Comparison of ENCODE assay signal across 1 cellular context in the genomic region with DNA sequence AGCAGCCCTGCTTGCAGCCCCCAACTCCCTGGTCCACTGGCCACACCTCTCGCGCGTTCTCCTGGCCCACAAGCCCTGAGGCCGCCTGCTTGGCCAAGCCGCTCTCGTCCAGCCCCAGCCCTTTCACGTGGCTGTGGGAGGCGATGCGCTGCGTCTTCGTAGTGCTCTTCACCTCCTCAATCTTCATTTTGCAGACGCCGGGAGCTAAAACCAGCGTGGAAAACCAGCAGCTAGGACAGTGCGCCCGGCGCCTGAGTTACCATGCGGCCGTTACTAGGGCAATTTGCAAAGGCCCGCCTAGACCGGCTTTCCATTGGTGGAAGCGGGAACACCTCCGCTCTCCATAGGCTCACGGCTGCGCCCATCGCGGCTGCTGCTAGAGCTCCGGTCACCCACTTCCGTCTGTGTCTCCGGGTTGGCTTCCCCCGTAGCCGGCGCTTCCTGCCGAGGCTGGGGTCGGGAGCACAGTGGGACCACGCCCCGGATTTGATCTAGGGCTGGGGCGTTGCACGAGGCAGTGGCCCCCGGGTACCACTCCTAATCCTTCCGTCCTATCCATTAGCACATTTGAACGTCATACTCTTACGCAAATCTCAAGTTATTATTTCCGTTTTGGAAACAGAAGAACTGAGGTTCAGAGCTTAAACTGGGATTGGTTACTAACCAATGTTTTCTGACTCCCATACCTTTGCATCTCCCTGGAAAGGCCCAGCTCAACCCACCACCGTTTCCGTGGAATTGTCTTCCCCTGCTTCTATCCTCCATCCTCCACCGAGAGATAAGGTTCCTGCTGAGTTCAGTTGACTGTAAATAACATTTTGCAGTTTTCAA.
A peak's percentile ranks its signal among the peaks of the same experiment; 100 is the strongest.
TF ChIP-seq lines count a peak whose summit lies in the region.

A gene (minus strand): TSS at position 275 of the 831 bp plus-strand sequence. CDS start 88 bp downstream, at position 187.

TF ChIP-seq in HepG2, 621 proteins besides CTCF, POLR2A, EP300 and RAD21 (continued from another document and continues in another):
- TF ChIP-seq, protein P1, sequence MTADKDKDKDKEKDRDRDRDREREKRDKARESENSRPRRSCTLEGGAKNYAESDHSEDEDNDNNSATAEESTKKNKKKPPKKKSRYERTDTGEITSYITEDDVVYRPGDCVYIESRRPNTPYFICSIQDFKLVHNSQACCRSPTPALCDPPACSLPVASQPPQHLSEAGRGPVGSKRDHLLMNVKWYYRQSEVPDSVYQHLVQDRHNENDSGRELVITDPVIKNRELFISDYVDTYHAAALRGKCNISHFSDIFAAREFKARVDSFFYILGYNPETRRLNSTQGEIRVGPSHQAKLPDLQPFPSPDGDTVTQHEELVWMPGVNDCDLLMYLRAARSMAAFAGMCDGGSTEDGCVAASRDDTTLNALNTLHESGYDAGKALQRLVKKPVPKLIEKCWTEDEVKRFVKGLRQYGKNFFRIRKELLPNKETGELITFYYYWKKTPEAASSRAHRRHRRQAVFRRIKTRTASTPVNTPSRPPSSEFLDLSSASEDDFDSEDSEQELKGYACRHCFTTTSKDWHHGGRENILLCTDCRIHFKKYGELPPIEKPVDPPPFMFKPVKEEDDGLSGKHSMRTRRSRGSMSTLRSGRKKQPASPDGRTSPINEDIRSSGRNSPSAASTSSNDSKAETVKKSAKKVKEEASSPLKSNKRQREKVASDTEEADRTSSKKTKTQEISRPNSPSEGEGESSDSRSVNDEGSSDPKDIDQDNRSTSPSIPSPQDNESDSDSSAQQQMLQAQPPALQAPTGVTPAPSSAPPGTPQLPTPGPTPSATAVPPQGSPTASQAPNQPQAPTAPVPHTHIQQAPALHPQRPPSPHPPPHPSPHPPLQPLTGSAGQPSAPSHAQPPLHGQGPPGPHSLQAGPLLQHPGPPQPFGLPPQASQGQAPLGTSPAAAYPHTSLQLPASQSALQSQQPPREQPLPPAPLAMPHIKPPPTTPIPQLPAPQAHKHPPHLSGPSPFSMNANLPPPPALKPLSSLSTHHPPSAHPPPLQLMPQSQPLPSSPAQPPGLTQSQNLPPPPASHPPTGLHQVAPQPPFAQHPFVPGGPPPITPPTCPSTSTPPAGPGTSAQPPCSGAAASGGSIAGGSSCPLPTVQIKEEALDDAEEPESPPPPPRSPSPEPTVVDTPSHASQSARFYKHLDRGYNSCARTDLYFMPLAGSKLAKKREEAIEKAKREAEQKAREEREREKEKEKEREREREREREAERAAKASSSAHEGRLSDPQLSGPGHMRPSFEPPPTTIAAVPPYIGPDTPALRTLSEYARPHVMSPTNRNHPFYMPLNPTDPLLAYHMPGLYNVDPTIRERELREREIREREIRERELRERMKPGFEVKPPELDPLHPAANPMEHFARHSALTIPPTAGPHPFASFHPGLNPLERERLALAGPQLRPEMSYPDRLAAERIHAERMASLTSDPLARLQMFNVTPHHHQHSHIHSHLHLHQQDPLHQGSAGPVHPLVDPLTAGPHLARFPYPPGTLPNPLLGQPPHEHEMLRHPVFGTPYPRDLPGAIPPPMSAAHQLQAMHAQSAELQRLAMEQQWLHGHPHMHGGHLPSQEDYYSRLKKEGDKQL (CRISPR knock-in tag; IDR thresholded peaks at IDR 0.05; ENCODE audit: low read depth), result no peak
- TF ChIP-seq RBM39 (IDR thresholded peaks at IDR 0.05; ENCODE audit: low read depth, low read length, poor library complexity, severe bottlenecking), result peak; percentile 80
- TF ChIP-seq WIZ (CRISPR knock-in tag; IDR thresholded peaks at IDR 0.05), result no peak; the same call in 1 of the 2 replicates
- TF ChIP-seq, protein P2, sequence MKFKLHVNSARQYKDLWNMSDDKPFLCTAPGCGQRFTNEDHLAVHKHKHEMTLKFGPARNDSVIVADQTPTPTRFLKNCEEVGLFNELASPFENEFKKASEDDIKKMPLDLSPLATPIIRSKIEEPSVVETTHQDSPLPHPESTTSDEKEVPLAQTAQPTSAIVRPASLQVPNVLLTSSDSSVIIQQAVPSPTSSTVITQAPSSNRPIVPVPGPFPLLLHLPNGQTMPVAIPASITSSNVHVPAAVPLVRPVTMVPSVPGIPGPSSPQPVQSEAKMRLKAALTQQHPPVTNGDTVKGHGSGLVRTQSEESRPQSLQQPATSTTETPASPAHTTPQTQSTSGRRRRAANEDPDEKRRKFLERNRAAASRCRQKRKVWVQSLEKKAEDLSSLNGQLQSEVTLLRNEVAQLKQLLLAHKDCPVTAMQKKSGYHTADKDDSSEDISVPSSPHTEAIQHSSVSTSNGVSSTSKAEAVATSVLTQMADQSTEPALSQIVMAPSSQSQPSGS (CRISPR knock-in tag; IDR thresholded peaks at IDR 0.05), result peak; percentile 83
- TF ChIP-seq, protein P3, sequence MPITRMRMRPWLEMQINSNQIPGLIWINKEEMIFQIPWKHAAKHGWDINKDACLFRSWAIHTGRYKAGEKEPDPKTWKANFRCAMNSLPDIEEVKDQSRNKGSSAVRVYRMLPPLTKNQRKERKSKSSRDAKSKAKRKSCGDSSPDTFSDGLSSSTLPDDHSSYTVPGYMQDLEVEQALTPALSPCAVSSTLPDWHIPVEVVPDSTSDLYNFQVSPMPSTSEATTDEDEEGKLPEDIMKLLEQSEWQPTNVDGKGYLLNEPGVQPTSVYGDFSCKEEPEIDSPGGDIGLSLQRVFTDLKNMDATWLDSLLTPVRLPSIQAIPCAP (CRISPR knock-in tag; IDR thresholded peaks at IDR 0.05; ENCODE audit: low read depth), result 0 out of 2 replicates have a peak, but pooled peaks have one; percentile 42
- peak; percentile 95 for TF ChIP-seq YEATS4 (CRISPR knock-in tag; IDR thresholded peaks at IDR 0.05; ENCODE audit: borderline replicate concordance)
- peak; percentile 82; the same call in 1 of the 2 replicates for TF ChIP-seq KDM4B (CRISPR knock-in tag; IDR thresholded peaks at IDR 0.05)
- 0 out of 2 replicates have a peak, but pooled peaks have one; percentile 53 for TF ChIP-seq ZC3H13 (CRISPR knock-in tag; IDR thresholded peaks at IDR 0.05)
- no peak for TF ChIP-seq ZNF816 (CRISPR knock-in tag; IDR thresholded peaks at IDR 0.05; ENCODE audit: borderline replicate concordance)
- TF ChIP-seq HMGA1 (CRISPR knock-in tag; conservative IDR thresholded peaks at IDR 0.05), result no peak
- TF ChIP-seq, protein P4, sequence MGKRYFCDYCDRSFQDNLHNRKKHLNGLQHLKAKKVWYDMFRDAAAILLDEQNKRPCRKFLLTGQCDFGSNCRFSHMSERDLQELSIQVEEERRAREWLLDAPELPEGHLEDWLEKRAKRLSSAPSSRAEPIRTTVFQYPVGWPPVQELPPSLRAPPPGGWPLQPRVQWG (CRISPR knock-in tag; IDR thresholded peaks at IDR 0.05; ENCODE audit: borderline replicate concordance, low read depth), result no peak
- TF ChIP-seq, protein P5, sequence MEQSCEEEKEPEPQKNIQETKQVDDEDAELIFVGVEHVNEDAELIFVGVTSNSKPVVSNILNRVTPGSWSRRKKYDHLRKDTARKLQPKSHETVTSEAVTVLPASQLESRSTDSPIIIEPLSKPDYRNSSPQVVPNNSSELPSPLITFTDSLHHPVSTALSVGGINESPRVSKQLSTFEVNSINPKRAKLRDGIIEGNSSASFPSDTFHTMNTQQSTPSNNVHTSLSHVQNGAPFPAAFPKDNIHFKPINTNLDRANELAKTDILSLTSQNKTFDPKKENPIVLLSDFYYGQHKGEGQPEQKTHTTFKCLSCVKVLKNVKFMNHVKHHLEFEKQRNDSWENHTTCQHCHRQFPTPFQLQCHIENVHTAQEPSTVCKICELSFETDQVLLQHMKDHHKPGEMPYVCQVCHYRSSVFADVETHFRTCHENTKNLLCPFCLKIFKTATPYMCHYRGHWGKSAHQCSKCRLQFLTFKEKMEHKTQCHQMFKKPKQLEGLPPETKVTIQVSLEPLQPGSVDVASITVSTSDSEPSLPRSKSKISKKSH (CRISPR knock-in tag; IDR thresholded peaks at IDR 0.05; ENCODE audit: borderline replicate concordance), result peak; percentile 74; the same call in 1 of the 2 replicates
- no peak for TF ChIP-seq GTF2F1 (IDR thresholded peaks at IDR 0.05; ENCODE audit: low read length)
- TF ChIP-seq IKZF4 (CRISPR knock-in tag; IDR thresholded peaks at IDR 0.05; ENCODE audit: borderline replicate concordance, low read depth, not compliant biosample characterization), result peak; percentile 46
- no peak for TF ChIP-seq ZNF138 (CRISPR knock-in tag; IDR thresholded peaks at IDR 0.05; ENCODE audit: low read depth)
- no peak for TF ChIP-seq HOXA9 (CRISPR knock-in tag; IDR thresholded peaks at IDR 0.05; ENCODE audit: borderline replicate concordance)
- peak; percentile 67; the same call in 1 of the 2 replicates for TF ChIP-seq ZNF224 (CRISPR knock-in tag; IDR thresholded peaks at IDR 0.05)
- no peak for TF ChIP-seq ZNF572 (CRISPR knock-in tag; IDR thresholded peaks at IDR 0.05)
- TF ChIP-seq, protein P6, sequence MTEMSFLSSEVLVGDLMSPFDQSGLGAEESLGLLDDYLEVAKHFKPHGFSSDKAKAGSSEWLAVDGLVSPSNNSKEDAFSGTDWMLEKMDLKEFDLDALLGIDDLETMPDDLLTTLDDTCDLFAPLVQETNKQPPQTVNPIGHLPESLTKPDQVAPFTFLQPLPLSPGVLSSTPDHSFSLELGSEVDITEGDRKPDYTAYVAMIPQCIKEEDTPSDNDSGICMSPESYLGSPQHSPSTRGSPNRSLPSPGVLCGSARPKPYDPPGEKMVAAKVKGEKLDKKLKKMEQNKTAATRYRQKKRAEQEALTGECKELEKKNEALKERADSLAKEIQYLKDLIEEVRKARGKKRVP (CRISPR knock-in tag; IDR thresholded peaks at IDR 0.05), result no peak; a peak in 1 of 4 replicates
- no peak for TF ChIP-seq ZBTB8A (CRISPR knock-in tag; IDR thresholded peaks at IDR 0.05; ENCODE audit: borderline replicate concordance, low read depth)
- peak; percentile 86 for TF ChIP-seq RBFOX2 (IDR thresholded peaks at IDR 0.05; ENCODE audit: low read depth, low read length)
- TF ChIP-seq, protein P7, sequence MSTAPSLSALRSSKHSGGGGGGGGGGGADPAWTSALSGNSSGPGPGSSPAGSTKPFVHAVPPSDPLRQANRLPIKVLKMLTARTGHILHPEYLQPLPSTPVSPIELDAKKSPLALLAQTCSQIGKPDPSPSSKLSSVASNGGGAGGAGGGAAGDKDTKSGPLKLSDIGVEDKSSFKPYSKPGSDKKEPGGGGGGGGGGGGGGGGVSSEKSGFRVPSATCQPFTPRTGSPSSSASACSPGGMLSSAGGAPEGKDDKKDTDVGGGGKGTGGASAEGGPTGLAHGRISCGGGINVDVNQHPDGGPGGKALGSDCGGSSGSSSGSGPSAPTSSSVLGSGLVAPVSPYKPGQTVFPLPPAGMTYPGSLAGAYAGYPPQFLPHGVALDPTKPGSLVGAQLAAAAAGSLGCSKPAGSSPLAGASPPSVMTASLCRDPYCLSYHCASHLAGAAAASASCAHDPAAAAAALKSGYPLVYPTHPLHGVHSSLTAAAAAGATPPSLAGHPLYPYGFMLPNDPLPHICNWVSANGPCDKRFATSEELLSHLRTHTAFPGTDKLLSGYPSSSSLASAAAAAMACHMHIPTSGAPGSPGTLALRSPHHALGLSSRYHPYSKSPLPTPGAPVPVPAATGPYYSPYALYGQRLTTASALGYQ (CRISPR knock-in tag; IDR thresholded peaks at IDR 0.05), result no peak
- no peak for TF ChIP-seq TBX3 (IDR thresholded peaks at IDR 0.05; ENCODE audit: borderline replicate concordance)
- no peak for TF ChIP-seq ZNF557 (CRISPR knock-in tag; IDR thresholded peaks at IDR 0.05)
- TF ChIP-seq ATF7-NPFF (CRISPR knock-in tag; IDR thresholded peaks at IDR 0.05; ENCODE audit: low read depth), result no peak
- no peak for TF ChIP-seq ELF4 (CRISPR knock-in tag; IDR thresholded peaks at IDR 0.05; ENCODE audit: borderline replicate concordance)
- no peak for TF ChIP-seq ZNF33A (CRISPR knock-in tag; IDR thresholded peaks at IDR 0.05; ENCODE audit: borderline replicate concordance)
- TF ChIP-seq SRSF4 (IDR thresholded peaks at IDR 0.05; ENCODE audit: low read depth, low read length, poor library complexity, severe bottlenecking), result no peak
- TF ChIP-seq, protein P8, sequence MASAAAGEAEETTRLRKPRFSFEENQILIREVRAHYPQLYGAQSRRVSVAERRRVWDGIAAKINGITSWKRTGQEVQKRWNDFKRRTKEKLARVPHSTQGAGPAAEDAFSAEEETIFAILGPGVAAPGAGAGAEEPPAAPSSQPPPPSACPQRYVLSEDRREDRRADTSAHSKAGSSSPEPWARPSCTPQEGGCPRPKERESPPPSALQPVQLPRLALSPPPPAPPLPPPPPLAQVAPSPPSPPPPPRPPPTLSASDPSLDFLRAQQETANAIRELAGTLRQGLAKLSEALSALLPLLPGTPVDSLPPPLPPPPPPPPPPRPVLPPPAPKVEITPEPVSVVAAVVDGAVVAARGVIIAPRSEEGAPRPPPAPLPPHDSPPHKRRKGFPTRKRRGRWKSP (CRISPR knock-in tag; IDR thresholded peaks at IDR 0.05), result peak; percentile 62
- TF ChIP-seq TOPORS (CRISPR knock-in tag; IDR thresholded peaks at IDR 0.05), result no peak; the same call in 1 of the 2 replicates
- TF ChIP-seq KDM6A (CRISPR knock-in tag; IDR thresholded peaks at IDR 0.05; ENCODE audit: low read depth), result no peak
- peak; percentile 63 for TF ChIP-seq SIN3B (IDR thresholded peaks at IDR 0.05; ENCODE audit: low read length)
- TF ChIP-seq, protein P9, sequence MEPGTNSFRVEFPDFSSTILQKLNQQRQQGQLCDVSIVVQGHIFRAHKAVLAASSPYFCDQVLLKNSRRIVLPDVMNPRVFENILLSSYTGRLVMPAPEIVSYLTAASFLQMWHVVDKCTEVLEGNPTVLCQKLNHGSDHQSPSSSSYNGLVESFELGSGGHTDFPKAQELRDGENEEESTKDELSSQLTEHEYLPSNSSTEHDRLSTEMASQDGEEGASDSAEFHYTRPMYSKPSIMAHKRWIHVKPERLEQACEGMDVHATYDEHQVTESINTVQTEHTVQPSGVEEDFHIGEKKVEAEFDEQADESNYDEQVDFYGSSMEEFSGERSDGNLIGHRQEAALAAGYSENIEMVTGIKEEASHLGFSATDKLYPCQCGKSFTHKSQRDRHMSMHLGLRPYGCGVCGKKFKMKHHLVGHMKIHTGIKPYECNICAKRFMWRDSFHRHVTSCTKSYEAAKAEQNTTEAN (CRISPR knock-in tag; conservative IDR thresholded peaks at IDR 0.05), result no peak
- TF ChIP-seq, protein P10, sequence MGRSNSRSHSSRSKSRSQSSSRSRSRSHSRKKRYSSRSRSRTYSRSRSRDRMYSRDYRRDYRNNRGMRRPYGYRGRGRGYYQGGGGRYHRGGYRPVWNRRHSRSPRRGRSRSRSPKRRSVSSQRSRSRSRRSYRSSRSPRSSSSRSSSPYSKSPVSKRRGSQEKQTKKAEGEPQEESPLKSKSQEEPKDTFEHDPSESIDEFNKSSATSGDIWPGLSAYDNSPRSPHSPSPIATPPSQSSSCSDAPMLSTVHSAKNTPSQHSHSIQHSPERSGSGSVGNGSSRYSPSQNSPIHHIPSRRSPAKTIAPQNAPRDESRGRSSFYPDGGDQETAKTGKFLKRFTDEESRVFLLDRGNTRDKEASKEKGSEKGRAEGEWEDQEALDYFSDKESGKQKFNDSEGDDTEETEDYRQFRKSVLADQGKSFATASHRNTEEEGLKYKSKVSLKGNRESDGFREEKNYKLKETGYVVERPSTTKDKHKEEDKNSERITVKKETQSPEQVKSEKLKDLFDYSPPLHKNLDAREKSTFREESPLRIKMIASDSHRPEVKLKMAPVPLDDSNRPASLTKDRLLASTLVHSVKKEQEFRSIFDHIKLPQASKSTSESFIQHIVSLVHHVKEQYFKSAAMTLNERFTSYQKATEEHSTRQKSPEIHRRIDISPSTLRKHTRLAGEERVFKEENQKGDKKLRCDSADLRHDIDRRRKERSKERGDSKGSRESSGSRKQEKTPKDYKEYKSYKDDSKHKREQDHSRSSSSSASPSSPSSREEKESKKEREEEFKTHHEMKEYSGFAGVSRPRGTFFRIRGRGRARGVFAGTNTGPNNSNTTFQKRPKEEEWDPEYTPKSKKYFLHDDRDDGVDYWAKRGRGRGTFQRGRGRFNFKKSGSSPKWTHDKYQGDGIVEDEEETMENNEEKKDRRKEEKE (IDR thresholded peaks at IDR 0.05), result no peak
- 0 out of 2 replicates have a peak, but pooled peaks have one; percentile 40 for TF ChIP-seq ZNF713 (CRISPR knock-in tag; IDR thresholded peaks at IDR 0.05)
- TF ChIP-seq MAFG (CRISPR knock-in tag; IDR thresholded peaks at IDR 0.05), result no peak
